Comparison of ENCODE assay signal across 1 cellular context in genomic region chr17:49788443-49789277, GRCh38.
A peak's percentile ranks its signal among the peaks of the same experiment; 100 is the strongest.
TF ChIP-seq lines count a peak whose summit lies in the region.

Gene KAT7, plus strand, starts transcription at chr17:49788681. Its CDS starts 154 bp downstream, at chr17:49788835.

TF ChIP-seq in SK-N-SH, 30 proteins besides CTCF, POLR2A, EP300 and RAD21 (continued from another document):
- TF ChIP-seq IRF3 (IDR thresholded peaks at IDR 0.05; ENCODE audit: low read depth, low read length) = peak; percentile 99
- peak; percentile 82 for TF ChIP-seq NRF1 (IDR thresholded peaks at IDR 0.05; ENCODE audit: low read depth, low read length)
- no peak; the same call in 1 of the 2 replicates for TF ChIP-seq TCF12 (IDR thresholded peaks at IDR 0.05)
- no peak for TF ChIP-seq SMC3 (IDR thresholded peaks at IDR 0.05; ENCODE audit: low read depth, low read length)
- TF ChIP-seq REST (IDR thresholded peaks at IDR 0.05; ENCODE audit: low read depth, low read length) = no peak
- TF ChIP-seq GATA2 (CRISPR knock-in tag; IDR thresholded peaks at IDR 0.05) = no peak
